Comparison of ENCODE assay signal across 1 cellular context in genomic region chr17:78501241-78502036, GRCh38.
TF ChIP-seq lines count a peak whose summit lies in the region.

No MANE protein-coding gene starts in this region.

TF ChIP-seq in H1, 55 proteins besides CTCF, POLR2A, EP300 and RAD21 (continued from another document):
- no peak for TF ChIP-seq CHD7 (IDR thresholded peaks at IDR 0.05; ENCODE audit: insufficient replicate concordance, low read length)
- TF ChIP-seq JUND (IDR thresholded peaks at IDR 0.05; ENCODE audit: low read length): no peak
- TF ChIP-seq PHF8 (conservative IDR thresholded peaks at IDR 0.05; ENCODE audit: low read depth, low read length): no peak
- TF ChIP-seq TAF7 (optimal IDR thresholded peaks at IDR 0.05; ENCODE audit: borderline replicate concordance, low read depth, low read length): no peak
- TF ChIP-seq BRCA1 (IDR thresholded peaks at IDR 0.05; ENCODE audit: low read depth, low read length): no peak
